Comparison of ENCODE assay signal across 22 cellular contexts in genomic region chr2:120601566-120601965, GRCh38.
"Had no signal": no experiment of that assay in that cellular context is flagged by ENCODE, and none has a peak within 500 bp of the region (broad histone marks: within the 10 kb centered on the region; RNA-seq: fewer than 3 reads in every experiment).

No MANE protein-coding gene starts in this region.

- H3K9me3 ChIP-seq: ascending aorta, body of pancreas had no signal

- H3K27me3 ChIP-seq: ascending aorta, body of pancreas had no signal

- H3K27ac ChIP-seq: ascending aorta, body of pancreas, KMS-11 had no signal

- ATAC-seq: activated CD8-positive, alpha-beta memory T cell treated with anti-CD3 and anti-CD28 coated beads, Interleukin-2, amount 10 ng/mL, durations not matched to agents 7 days and 5 days; body of pancreas; T-helper 17 cell; WTC11 had no signal

- H3K4me1 Mint-ChIP-seq: activated CD4-positive, alpha-beta T cell treated with anti-CD3 and anti-CD28 coated beads, Interleukin-2, amount 10 ng/mL, durations not matched to agents 24 days and 14 days; activated CD8-positive, alpha-beta memory T cell treated with anti-CD3 and anti-CD28 coated beads, Interleukin-2, amount 10 ng/mL, durations not matched to agents 7 days and 5 days; activated naive CD4-positive, alpha-beta T cell treated with anti-CD3 and anti-CD28 coated beads, Interleukin-2, amount 50 U/mL, for 24 hours had no signal

- H3K4me2 ChIP-seq: KMS-11 had no signal

- H3K9ac ChIP-seq: KMS-11 had no signal

- DNase-seq: activated CD4-positive, alpha-beta T cell treated with anti-CD3 and anti-CD28 coated beads, Interleukin-2, amount 10 ng/mL, durations not matched to agents 24 days and 14 days; activated CD4-positive, alpha-beta T cell treated with anti-CD3 and anti-CD28 coated beads, Interleukin-2, amount 50 U/mL, for 48 hours; activated CD4-positive, CD25-positive, alpha-beta regulatory T cell treated with anti-CD3 and anti-CD28 coated beads, Interleukin-2, amount 50 U/mL, for 72 hours; activated CD8-positive, alpha-beta memory T cell treated with anti-CD3 and anti-CD28 coated beads, Interleukin-2, amount 10 ng/mL, durations not matched to agents 7 days and 5 days; activated effector memory CD4-positive, alpha-beta T cell treated with Interleukin-2 at 50 U/mL for 16 hours; activated naive CD4-positive, alpha-beta T cell; activated T-cell treated with anti-CD3 and anti-CD28 coated beads, Interleukin-2, amount 50 U/mL, for 24 hours; body of pancreas; NCI-H1092; NCI-H1417 treated with DMSO at 0.1 percent for 48 hours; NCI-H1694; NCI-H2029 treated with DMSO at 0.1 percent for 48 hours; NCI-H446; NCI-H524; SIG-M5; T-helper 17 cell; T-helper 9 cell had no signal

- H3K36me3 ChIP-seq: ascending aorta had no signal

- H3K4me3 ChIP-seq: ascending aorta, body of pancreas had no signal

- H3K27ac Mint-ChIP-seq: activated CD4-positive, alpha-beta T cell treated with anti-CD3 and anti-CD28 coated beads, Interleukin-2, amount 10 ng/mL, durations not matched to agents 24 days and 14 days; activated CD8-positive, alpha-beta memory T cell treated with anti-CD3 and anti-CD28 coated beads, Interleukin-2, amount 10 ng/mL, durations not matched to agents 7 days and 5 days; activated naive CD4-positive, alpha-beta T cell treated with anti-CD3 and anti-CD28 coated beads, Interleukin-2, amount 50 U/mL, for 24 hours; activated T-cell treated with anti-CD3 and anti-CD28 coated beads, Interleukin-2, amount 50 U/mL, for 24 hours; activated T-helper 1 cell treated with anti-CD3 and anti-CD28 coated beads, Interleukin-12 subunit alpha, Interleukin-12 subunit beta, Interleukin-2, Interleukin-4 antibody, amounts not matched to agents 30 ng/mL and 10 ng/mL and 1 ng/mL, durations not matched to agents 14 hours and 24 hours and 36 hours; T-helper 17 cell; WTC11 had no signal

- H3K36me3 Mint-ChIP-seq: activated CD8-positive, alpha-beta memory T cell treated with anti-CD3 and anti-CD28 coated beads, Interleukin-2, amount 10 ng/mL, durations not matched to agents 7 days and 5 days; activated naive CD4-positive, alpha-beta T cell treated with anti-CD3 and anti-CD28 coated beads, Interleukin-2, amount 50 U/mL, for 24 hours; WTC11 had no signal

- H3K4me3 Mint-ChIP-seq: activated CD4-positive, alpha-beta T cell treated with anti-CD3 and anti-CD28 coated beads, Interleukin-2, amount 10 ng/mL, durations not matched to agents 24 days and 14 days; activated CD8-positive, alpha-beta memory T cell treated with anti-CD3 and anti-CD28 coated beads, Interleukin-2, amount 10 ng/mL, durations not matched to agents 7 days and 5 days; activated naive CD4-positive, alpha-beta T cell treated with anti-CD3 and anti-CD28 coated beads, Interleukin-2, amount 50 U/mL, for 24 hours; activated T-cell treated with anti-CD3 and anti-CD28 coated beads, Interleukin-2, amount 50 U/mL, for 24 hours; activated T-helper 1 cell treated with anti-CD3 and anti-CD28 coated beads, Interleukin-12 subunit alpha, Interleukin-12 subunit beta, Interleukin-2, Interleukin-4 antibody, amounts not matched to agents 30 ng/mL and 10 ng/mL and 1 ng/mL, durations not matched to agents 14 hours and 24 hours and 36 hours; T-helper 17 cell; WTC11 had no signal

- H3K9me3 Mint-ChIP-seq: activated CD4-positive, alpha-beta T cell treated with anti-CD3 and anti-CD28 coated beads, Interleukin-2, amount 10 ng/mL, durations not matched to agents 24 days and 14 days; activated naive CD4-positive, alpha-beta T cell treated with anti-CD3 and anti-CD28 coated beads, Interleukin-2, amount 50 U/mL, for 24 hours; activated T-cell treated with anti-CD3 and anti-CD28 coated beads, Interleukin-2, amount 50 U/mL, for 24 hours; activated T-helper 1 cell treated with anti-CD3 and anti-CD28 coated beads, Interleukin-12 subunit alpha, Interleukin-12 subunit beta, Interleukin-2, Interleukin-4 antibody, amounts not matched to agents 30 ng/mL and 10 ng/mL and 1 ng/mL, durations not matched to agents 14 hours and 24 hours and 36 hours; WTC11 had no signal
